29 cellular contexts compared by ENCODE assay signal in the genomic region with DNA sequence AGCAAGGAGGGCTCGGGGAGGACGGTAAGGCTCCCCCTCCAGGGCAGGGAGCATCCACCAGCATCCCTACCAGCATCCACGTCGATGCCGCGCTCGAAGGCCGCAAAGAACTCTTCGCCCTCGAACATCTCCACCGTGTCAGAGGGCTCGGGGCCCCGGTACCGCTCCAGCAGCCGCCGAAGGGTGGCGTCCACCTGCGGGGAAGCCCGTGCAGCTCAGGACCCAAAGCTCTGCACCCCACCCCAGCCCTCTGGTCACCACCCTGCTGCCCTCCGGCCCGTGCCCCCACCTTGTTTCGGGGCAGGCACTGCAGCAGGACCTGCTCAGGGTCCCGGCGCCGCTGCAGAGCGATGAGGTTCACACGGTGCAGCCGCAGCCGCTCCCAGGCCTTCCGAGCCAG. TPM values are rescaled to one million over a fixed set of nuclear protein-coding genes. Genes with fewer than 3 reads are reported as not detected.
"Had no signal": no experiment of that assay in that cellular context is flagged by ENCODE, and none has a peak within 500 bp of the region (broad histone marks: within the 10 kb centered on the region; RNA-seq: fewer than 3 reads in every experiment).

No MANE protein-coding gene starts in this region.

- H3K4me3 ChIP-seq: ascending aorta, breast epithelium, cardiac muscle cell, coronary artery, dorsolateral prefrontal cortex had no signal

- ATAC-seq: activated CD4-positive, alpha-beta T cell treated with anti-CD3 and anti-CD28 coated beads for 36 hours; activated CD8-positive, alpha-beta memory T cell treated with anti-CD3 and anti-CD28 coated beads, Interleukin-2, amount 10 ng/mL, durations not matched to agents 7 days and 5 days; activated CD8-positive, alpha-beta T cell treated with anti-CD3 and anti-CD28 coated beads, Interleukin-2, amount 10 ng/mL, durations not matched to agents 7 days and 5 days; activated naive CD4-positive, alpha-beta T cell treated with anti-CD3 and anti-CD28 coated beads, Interleukin-2, amount 50 U/mL, for 72 hours; esophagus mucosa had no signal

- H3K4me3 Mint-ChIP-seq: activated CD4-positive, alpha-beta memory T cell treated with anti-CD3 and anti-CD28 coated beads for 36 hours; activated CD4-positive, alpha-beta T cell treated with anti-CD3 and anti-CD28 coated beads for 36 hours; activated CD4-positive, alpha-beta T cell treated with anti-CD3 and anti-CD28 coated beads, Interleukin-2, amount 10 ng/mL, durations not matched to agents 24 days and 14 days; activated CD8-positive, alpha-beta memory T cell treated with anti-CD3 and anti-CD28 coated beads, Interleukin-2, amount 10 ng/mL, durations not matched to agents 7 days and 5 days; activated CD8-positive, alpha-beta T cell treated with anti-CD3 and anti-CD28 coated beads, Interleukin-2, amount 10 ng/mL, durations not matched to agents 7 days and 5 days; activated naive CD4-positive, alpha-beta T cell treated with anti-CD3 and anti-CD28 coated beads, Interleukin-2, amount 10 ng/mL, durations not matched to agents 7 days and 5 days; activated naive CD8-positive, alpha-beta T cell treated with anti-CD3 and anti-CD28 coated beads, Interleukin-2, amount 10 ng/mL, durations not matched to agents 7 days and 5 days; brain; central memory CD8-positive, alpha-beta T cell; dendritic cell treated with granulocyte-macrophage colony-stimulating factor and Interleukin-4, amounts not matched to agents 40 ng/mL and 50 ng/mL, for 4 days; endodermal cell had no signal

- H3K27me3 ChIP-seq: ascending aorta, breast epithelium, cardiac muscle cell, dorsolateral prefrontal cortex had no signal

- H3K27ac ChIP-seq: ascending aorta, breast epithelium, cardiac muscle cell, coronary artery had no signal

- H3K27ac Mint-ChIP-seq: activated CD4-positive, alpha-beta memory T cell treated with anti-CD3 and anti-CD28 coated beads for 36 hours; activated CD4-positive, alpha-beta T cell treated with anti-CD3 and anti-CD28 coated beads for 36 hours; activated CD4-positive, alpha-beta T cell treated with anti-CD3 and anti-CD28 coated beads, Interleukin-2, amount 10 ng/mL, durations not matched to agents 24 days and 14 days; activated CD8-positive, alpha-beta memory T cell treated with anti-CD3 and anti-CD28 coated beads, Interleukin-2, amount 10 ng/mL, durations not matched to agents 7 days and 5 days; activated CD8-positive, alpha-beta T cell treated with anti-CD3 and anti-CD28 coated beads, Interleukin-2, amount 10 ng/mL, durations not matched to agents 7 days and 5 days; activated naive CD4-positive, alpha-beta T cell treated with anti-CD3 and anti-CD28 coated beads, Interleukin-2, amount 10 ng/mL, durations not matched to agents 7 days and 5 days; activated naive CD4-positive, alpha-beta T cell treated with anti-CD3 and anti-CD28 coated beads, Interleukin-2, amount 50 U/mL, for 72 hours; activated naive CD8-positive, alpha-beta T cell treated with anti-CD3 and anti-CD28 coated beads, Interleukin-2, amount 10 ng/mL, durations not matched to agents 7 days and 5 days; brain; dendritic cell treated with granulocyte-macrophage colony-stimulating factor and Interleukin-4, amounts not matched to agents 40 ng/mL and 50 ng/mL, for 4 days; endodermal cell had no signal

- H3K9me3 ChIP-seq: ascending aorta, breast epithelium had no signal

- H3K27me3 Mint-ChIP-seq: activated CD4-positive, alpha-beta memory T cell treated with anti-CD3 and anti-CD28 coated beads for 36 hours; activated CD4-positive, alpha-beta T cell treated with anti-CD3 and anti-CD28 coated beads for 36 hours; activated CD4-positive, alpha-beta T cell treated with anti-CD3 and anti-CD28 coated beads, Interleukin-2, amount 10 ng/mL, durations not matched to agents 24 days and 14 days; activated CD8-positive, alpha-beta memory T cell treated with anti-CD3 and anti-CD28 coated beads, Interleukin-2, amount 10 ng/mL, durations not matched to agents 7 days and 5 days; activated naive CD4-positive, alpha-beta T cell treated with anti-CD3 and anti-CD28 coated beads, Interleukin-2, amount 10 ng/mL, durations not matched to agents 7 days and 5 days; activated naive CD8-positive, alpha-beta T cell treated with anti-CD3 and anti-CD28 coated beads, Interleukin-2, amount 10 ng/mL, durations not matched to agents 7 days and 5 days; brain; central memory CD8-positive, alpha-beta T cell had no signal

- DNase-seq: activated CD4-positive, alpha-beta memory T cell treated with anti-CD3 and anti-CD28 coated beads for 36 hours; activated CD4-positive, alpha-beta T cell treated with anti-CD3 and anti-CD28 coated beads for 36 hours; activated CD4-positive, alpha-beta T cell treated with anti-CD3 and anti-CD28 coated beads, Interleukin-2, amount 10 ng/mL, durations not matched to agents 24 days and 14 days; activated CD4-positive, CD25-positive, alpha-beta regulatory T cell; activated CD4-positive, CD25-positive, alpha-beta regulatory T cell treated with anti-CD3 and anti-CD28 coated beads, Interleukin-2, amount 50 U/mL, for 72 hours; activated CD8-positive, alpha-beta memory T cell treated with anti-CD3 and anti-CD28 coated beads, Interleukin-2, amount 10 ng/mL, durations not matched to agents 7 days and 5 days; activated CD8-positive, alpha-beta memory T cell treated with anti-CD3 and anti-CD28 coated beads, Interleukin-2, amount 50 U/mL, for 4 hours; activated CD8-positive, alpha-beta T cell treated with anti-CD3 and anti-CD28 coated beads, Interleukin-2, amount 10 ng/mL, durations not matched to agents 7 days and 5 days; activated gamma-delta T cell; activated naive CD4-positive, alpha-beta T cell; activated naive CD4-positive, alpha-beta T cell treated with anti-CD3 and anti-CD28 coated beads, Interleukin-2, amount 10 ng/mL, durations not matched to agents 7 days and 5 days; activated naive CD8-positive, alpha-beta T cell treated with anti-CD3 and anti-CD28 coated beads, Interleukin-2, amount 10 ng/mL, durations not matched to agents 7 days and 5 days; activated T-cell treated with anti-CD3 and anti-CD28 coated beads, Interleukin-2, amount 50 U/mL, for 1 hour; activated T-cell treated with anti-CD3 and anti-CD28 coated beads, Interleukin-2, amount 50 U/mL, for 48 hours; effector memory CD4-positive, alpha-beta T cell; endodermal cell; foreskin fibroblast; T-helper 2 cell had no signal

- H3K36me3 Mint-ChIP-seq: activated naive CD4-positive, alpha-beta T cell treated with anti-CD3 and anti-CD28 coated beads, Interleukin-2, amount 50 U/mL, for 72 hours; brain had no signal

- H3K9me3 Mint-ChIP-seq: activated CD4-positive, alpha-beta memory T cell treated with anti-CD3 and anti-CD28 coated beads for 36 hours; activated CD4-positive, alpha-beta T cell treated with anti-CD3 and anti-CD28 coated beads, Interleukin-2, amount 10 ng/mL, durations not matched to agents 24 days and 14 days; activated naive CD4-positive, alpha-beta T cell treated with anti-CD3 and anti-CD28 coated beads, Interleukin-2, amount 10 ng/mL, durations not matched to agents 7 days and 5 days; activated naive CD4-positive, alpha-beta T cell treated with anti-CD3 and anti-CD28 coated beads, Interleukin-2, amount 50 U/mL, for 72 hours; activated naive CD8-positive, alpha-beta T cell treated with anti-CD3 and anti-CD28 coated beads, Interleukin-2, amount 10 ng/mL, durations not matched to agents 7 days and 5 days; brain; central memory CD8-positive, alpha-beta T cell; dendritic cell treated with granulocyte-macrophage colony-stimulating factor and Interleukin-4, amounts not matched to agents 40 ng/mL and 50 ng/mL, for 4 days; endodermal cell had no signal

- H3K36me3 ChIP-seq: breast epithelium, cardiac muscle cell had no signal

RNA-seq across cellular contexts. Expression of gene CEND1, which starts 10.6 kb away (rescaled TPM):
- total RNA-seq: ascending aorta, breast epithelium, endodermal cell, epithelial cell of proximal tubule, esophagus mucosa had no signal
